1 cellular context compared by ENCODE assay signal in the genomic region with DNA sequence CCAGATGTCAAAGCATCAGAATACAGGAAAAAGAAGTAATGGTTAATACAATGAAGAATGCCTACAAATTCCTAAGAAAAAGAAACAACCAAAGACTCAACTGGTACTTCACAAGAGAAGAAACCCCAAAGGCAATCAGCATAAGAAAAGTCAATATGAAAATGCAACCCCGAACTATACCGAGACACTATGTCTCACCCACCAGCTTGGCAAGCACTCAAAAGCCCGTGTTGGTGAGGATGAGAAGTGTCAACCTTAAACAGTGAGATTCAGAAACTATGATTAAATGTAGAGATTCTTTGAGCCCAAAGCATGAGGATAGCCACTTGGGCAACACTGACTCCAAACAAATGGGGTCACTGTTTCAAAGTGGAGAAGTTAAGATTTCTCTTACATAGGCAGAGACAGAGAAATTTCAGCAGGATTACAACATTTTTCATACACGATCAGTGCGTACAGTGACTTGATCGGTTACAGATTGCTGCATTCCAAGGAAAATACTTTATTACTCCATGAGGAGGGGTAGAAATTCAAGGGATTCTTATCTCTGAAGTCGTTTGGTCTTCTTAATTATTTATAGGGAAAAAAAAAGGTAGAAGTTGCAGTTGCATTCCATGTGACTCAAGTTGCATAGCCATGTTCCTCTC.
A peak's percentile ranks its signal among the peaks of the same experiment; 100 is the strongest.
TF ChIP-seq lines count a peak whose summit lies in the region.

No MANE protein-coding gene starts in this region.

TF ChIP-seq in IMR-90, 13 proteins besides CTCF, POLR2A, EP300 and RAD21:
- no peak for TF ChIP-seq FOS (IDR thresholded peaks at IDR 0.05; ENCODE audit: low read depth, low read length)
- no peak for TF ChIP-seq MAZ (IDR thresholded peaks at IDR 0.05; ENCODE audit: borderline replicate concordance, low read depth, low read length)
- TF ChIP-seq CEBPB (IDR thresholded peaks at IDR 0.05; ENCODE audit: low read depth, low read length) = peak; percentile 58
- TF ChIP-seq ELK1 (IDR thresholded peaks at IDR 0.05; ENCODE audit: borderline replicate concordance, low read depth, low read length) = no peak
TF ChIP-seq in IMR-90: peak in this region for 1.
